ENCODE assay signal across 8 cellular contexts in the genomic region with DNA sequence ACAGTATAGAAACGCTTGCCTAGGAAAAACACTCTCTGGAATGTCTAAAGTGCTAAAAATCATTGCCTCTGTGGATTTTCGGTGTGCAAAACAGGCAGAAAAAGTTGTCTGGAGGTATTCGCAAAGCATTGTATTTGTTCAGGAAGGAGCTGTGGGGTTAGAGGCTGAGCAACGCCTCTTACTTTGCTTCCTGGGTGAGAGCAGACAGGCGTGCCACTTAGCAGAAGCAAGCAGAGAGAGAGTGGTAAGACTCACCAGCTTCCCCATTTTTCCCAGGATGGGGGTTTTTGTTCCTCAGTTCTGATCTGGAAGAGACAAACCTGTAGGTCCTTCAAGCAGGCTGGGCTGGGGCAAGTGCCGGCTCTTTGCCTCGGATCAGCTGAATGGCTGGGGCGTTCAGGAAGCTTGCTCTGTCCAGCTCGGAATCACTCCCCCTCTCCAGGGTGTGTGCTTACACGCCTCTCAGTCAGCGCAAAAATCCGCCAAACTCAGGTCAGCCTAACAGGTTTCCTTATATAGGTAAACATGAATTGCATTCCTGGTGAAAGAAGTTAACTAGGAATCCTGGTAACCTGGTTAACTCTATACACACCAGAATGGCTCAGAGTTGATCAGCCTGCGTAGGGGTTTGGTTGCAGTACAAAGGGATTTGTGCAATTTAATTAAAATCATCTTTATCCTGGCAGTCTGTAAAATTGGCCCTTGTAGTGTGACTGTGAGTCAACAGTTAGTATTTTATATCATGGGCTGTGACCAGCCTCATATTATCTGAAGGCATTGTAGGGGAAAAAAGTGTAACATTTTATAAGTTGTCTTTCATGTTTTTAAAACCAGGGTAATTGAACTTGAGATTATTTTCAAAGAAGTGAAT.
DNase-seq lines count a peak whose midpoint lies in the region; TF ChIP-seq lines count a peak whose summit lies in the region.

No MANE protein-coding gene starts in this region.

- no peaks in the 10 kb centered on the region for H3K9me3 ChIP-seq in thyroid gland

- TF ChIP-seq POLR2A in thyroid gland (IDR thresholded peaks at IDR 0.05) = peak in 1 of 2 donors; percentile 34

- no peak overlapping the region for H3K27ac ChIP-seq in thyroid gland

- no peaks in the 10 kb centered on the region for H3K36me3 ChIP-seq in kidney epithelial cell (ENCODE audit: control insufficient read depth, insufficient read depth, low read length)
- H3K36me3 ChIP-seq in thyroid gland = no peaks in the 10 kb centered on the region

- 24 to 31% methylated on average over 8 to 13 of the region's 13 CpGs for WGBS in thyroid gland, 2 donors

- peak overlapping the region in 1 of 2 donors; percentile 23 for H3K4me3 ChIP-seq in cardiac fibroblast (replicated peaks in 1 of 2; ENCODE audit: low read depth in 2 of 2, low read length in 2 of 2)
- H3K4me3 ChIP-seq in kidney epithelial cell (ENCODE audit: low read depth, low read length) = peak overlapping the region; percentile 26
- no peak overlapping the region for H3K4me3 ChIP-seq in thyroid gland (replicated peaks in 1 of 3)

- intact Hi-C loops in thyroid gland (cut with DNase I) = no loop called here

- TF ChIP-seq CTCF in cardiac fibroblast (IDR thresholded peaks at IDR 0.05; ENCODE audit: low read depth, low read length) = no peak
- no peak for TF ChIP-seq CTCF in kidney epithelial cell (IDR thresholded peaks at IDR 0.05; ENCODE audit: insufficient read depth, low read length, poor library complexity, severe bottlenecking)
- TF ChIP-seq CTCF in thyroid gland (IDR thresholded peaks at IDR 0.05) = no peak

- DNase-seq in NCI-H1930 (lab: John Stamatoyannopoulos, UW) (peak; percentile 37 to 54), cardiac fibroblast (ENCODE audit: low read depth in 2 of 2) (peak; percentile 2 to 34), kidney epithelial cell (ENCODE audit: low read depth) (peak; percentile 16), thyroid gland (peak; percentile 59 to 61), NCI-H446 treated with DMSO at 0.1 percent for 48 hours (lab: John Stamatoyannopoulos, UW) (no peak), NOMO-1 treated with dmso at 0.1 percent for 144 hours (lab: John Stamatoyannopoulos, UW; ENCODE audit: unreplicated experiment) (no peak)
- no peak for DNase-seq in activated effector memory CD4-positive, alpha-beta T cell treated with Interleukin-2 at 50 U/mL for 16 hours
- no peak for DNase-seq in activated CD8-positive, alpha-beta memory T cell treated with anti-CD3 and anti-CD28 coated beads for 24 hours

- no peaks in the 10 kb centered on the region for H3K4me1 ChIP-seq in thyroid gland

- H3K27me3 ChIP-seq in kidney epithelial cell (ENCODE audit: control insufficient read depth, insufficient read depth, low read length) = no peaks in the 10 kb centered on the region
- H3K27me3 ChIP-seq in thyroid gland = no peaks in the 10 kb centered on the region

Comparison
In these comparisons a context has a peak if more than half of its experiments do, and no peak if none do; other contexts are left out.
1. DNase-seq: peak in NCI-H1930 (2 of 2), cardiac fibroblast (2 of 2), kidney epithelial cell (single experiment) and thyroid gland (2 of 2); none in activated effector memory CD4-positive, alpha-beta T cell treated with Interleukin-2 at 50 U/mL for 16 hours (single experiment), activated CD8-positive, alpha-beta memory T cell treated with anti-CD3 and anti-CD28 coated beads for 24 hours (single experiment), NCI-H446 treated with DMSO at 0.1 percent for 48 hours (single experiment) and NOMO-1 treated with dmso at 0.1 percent for 144 hours (single experiment).